In the genomic region with DNA sequence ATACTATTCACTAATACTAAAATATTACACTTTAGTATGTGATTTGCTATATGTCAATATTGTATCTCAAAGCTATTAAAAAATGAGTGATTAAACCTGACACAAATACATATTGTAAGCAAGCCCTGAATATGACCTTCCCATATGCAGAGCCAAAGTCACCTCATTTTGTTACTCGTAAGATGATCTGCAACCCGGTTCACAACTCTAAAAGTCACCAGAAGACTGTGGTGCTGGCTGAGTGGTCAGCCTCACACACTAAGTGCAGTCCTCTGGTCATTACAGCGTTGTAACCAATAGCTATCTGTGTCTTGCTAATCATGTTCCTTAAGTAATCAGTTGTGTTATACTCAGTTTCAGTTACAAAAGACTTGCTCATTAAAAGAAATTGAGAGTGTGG, we compare ENCODE assay signal across 25 cellular contexts.
"Had no signal": no experiment of that assay in that cellular context is flagged by ENCODE, and none has a peak within 500 bp of the region (broad histone marks: within the 10 kb centered on the region; RNA-seq: fewer than 3 reads in every experiment).

No MANE protein-coding gene starts in this region.

- H3K27ac Mint-ChIP-seq: immature natural killer cell, mesothelial cell of epicardium had no signal

- H3K36me3 ChIP-seq: lower lobe of right lung had no signal

- H2AFZ ChIP-seq: hepatocyte had no signal

- DNase-seq: dermis blood vessel endothelial cell; dorsolateral prefrontal cortex; effector CD4-positive, alpha-beta T cell; effector memory CD4-positive, alpha-beta T cell; foreskin keratinocyte; heart left ventricle; hypothalamus; immature natural killer cell; islet precursor cell; kidney; kidney glomerular epithelial cell; left colon; left lung; left ventricle myocardium superior; lower lobe of right lung; mesenchymal stem cell; mucosa of descending colon had no signal

- H3K4me1 Mint-ChIP-seq: immature natural killer cell, mesothelial cell of epicardium had no signal

- H3K27me3 ChIP-seq: dorsolateral prefrontal cortex, esophagus muscularis mucosa, foreskin keratinocyte, gastroesophageal sphincter, heart left ventricle, hepatocyte, left lung had no signal

- H3K9me3 Mint-ChIP-seq: mesothelial cell of epicardium had no signal

- H3K27ac ChIP-seq: coronary artery, dorsolateral prefrontal cortex, esophagus muscularis mucosa, foreskin keratinocyte, gastroesophageal sphincter, heart left ventricle, hepatocyte, left lung, lower lobe of right lung had no signal

- ATAC-seq: foreskin keratinocyte, gastroesophageal sphincter, left colon, left lung, left ventricle myocardium superior, lower lobe of right lung, mucosa of descending colon had no signal

- H3K4me1 ChIP-seq: esophagus muscularis mucosa, gastroesophageal sphincter, left lung, lower lobe of right lung had no signal

- H3K9me3 ChIP-seq: esophagus muscularis mucosa, gastroesophageal sphincter, heart left ventricle, left lung, lower lobe of right lung, mucosa of descending colon had no signal

- H3K4me3 Mint-ChIP-seq: immature natural killer cell, mesothelial cell of epicardium had no signal

- H3K4me3 ChIP-seq: coronary artery, dorsolateral prefrontal cortex, esophagus muscularis mucosa, gastroesophageal sphincter, heart left ventricle, hepatocyte, left lung, lower lobe of right lung, mucosa of descending colon had no signal

- FAIRE-seq: colon, endothelial cell of umbilical vein, frontal cortex, kidney had no signal

- H3K4me2 ChIP-seq: hepatocyte had no signal

- H3K79me2 ChIP-seq: hepatocyte had no signal
